ENCODE assay signal across 13 cellular contexts in the genomic region with DNA sequence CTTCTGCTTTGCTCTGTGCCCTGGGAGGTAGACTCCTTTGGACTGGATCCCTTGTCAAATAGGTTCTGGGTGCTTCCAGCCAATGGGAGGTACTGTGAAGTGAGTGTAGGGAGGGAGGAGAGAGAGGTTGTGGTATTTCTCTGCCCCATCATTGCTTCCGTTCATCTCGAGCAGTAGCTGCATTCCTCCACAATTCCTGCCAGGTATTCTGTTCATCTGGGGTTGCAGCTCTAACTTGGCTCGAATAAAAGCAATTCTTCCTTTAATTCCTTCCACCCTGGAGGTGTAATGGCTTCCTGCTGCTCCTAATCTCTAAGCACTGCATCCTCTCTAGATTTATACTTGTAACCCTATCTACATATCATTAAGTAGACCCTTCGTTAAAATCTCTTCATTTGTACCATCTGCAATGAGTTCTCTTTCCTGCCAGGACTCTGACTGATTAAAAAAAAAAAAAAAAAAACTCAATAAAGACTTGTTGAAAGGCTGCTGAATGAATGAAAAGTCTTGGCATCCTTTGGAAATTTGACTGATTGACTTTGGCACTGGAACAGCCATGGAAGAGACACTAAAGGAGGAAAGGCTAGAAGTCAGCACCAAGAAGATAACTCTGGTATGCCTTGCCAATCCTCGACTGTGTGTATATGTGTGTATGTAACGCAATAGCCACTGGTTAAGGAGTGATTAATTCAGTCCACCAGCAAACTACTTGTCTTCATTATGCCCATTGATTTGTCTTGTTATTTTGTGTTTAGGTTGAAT.
"Had no signal": no experiment of that assay in that cellular context is flagged by ENCODE, and none has a peak within 500 bp of the region (broad histone marks: within the 10 kb centered on the region; RNA-seq: fewer than 3 reads in every experiment).

No MANE protein-coding gene starts in this region.

- ATAC-seq: activated CD4-positive, alpha-beta T cell treated with anti-CD3 and anti-CD28 coated beads for 36 hours; left lung; stimulated activated naive CD8-positive, alpha-beta T cell treated with anti-CD3 and anti-CD28 coated beads, Interleukin-15, Interleukin-2, amounts not matched to agents 100 U/mL and 50 U/mL, for 24 hours; WTC11 had no signal

- DNase-seq: activated CD4-positive, alpha-beta T cell treated with anti-CD3 and anti-CD28 coated beads for 36 hours; activated CD4-positive, alpha-beta T cell treated with anti-CD3 and anti-CD28 coated beads, Interleukin-2, amount 50 U/mL, for 48 hours; activated gamma-delta T cell; dermis blood vessel endothelial cell; effector memory CD4-positive, alpha-beta T cell; foreskin fibroblast; islet precursor cell; left lung; stimulated activated naive CD8-positive, alpha-beta T cell treated with anti-CD3 and anti-CD28 coated beads, Interleukin-15, Interleukin-2, amounts not matched to agents 100 U/mL and 50 U/mL, for 24 hours; substantia nigra; tibial artery; uterus had no signal
